In genomic region chr6:41422156-41422555, GRCh38 we compare ENCODE assay signal across 17 cellular contexts.
"Had no signal": no experiment of that assay in that cellular context is flagged by ENCODE, and none has a peak within 500 bp of the region (broad histone marks: within the 10 kb centered on the region; RNA-seq: fewer than 3 reads in every experiment).

No MANE protein-coding gene starts in this region.

- H3K27ac ChIP-seq: coronary artery, esophagus muscularis mucosa, hepatocyte, left ventricle myocardium inferior, thoracic aorta, upper lobe of right lung had no signal

- DNase-seq: activated CD4-positive, alpha-beta T cell treated with anti-CD3 and anti-CD28 coated beads, Interleukin-2, amount 50 U/mL, for 4 hours; activated CD4-positive, CD25-positive, alpha-beta regulatory T cell treated with anti-CD3 and anti-CD28 coated beads, Interleukin-2, amount 50 U/mL, for 72 hours; activated naive CD4-positive, alpha-beta T cell; activated naive CD8-positive, alpha-beta T cell treated with anti-CD3 and anti-CD28 coated beads, Interleukin-2, amount 10 ng/mL, durations not matched to agents 7 days and 5 days; activated T-cell treated with anti-CD3 and anti-CD28 coated beads for 4 hours; kidney; left ventricle myocardium inferior; natural killer cell; nucleus accumbens; retina; stimulated activated CD4-positive, alpha-beta T cell treated with anti-CD3 and anti-CD28 coated beads, Interleukin-12 subunit alpha, Interleukin-12 subunit beta, amount 100 ng/mL, for 4 hours; stimulated activated CD4-positive, alpha-beta T cell treated with anti-CD3 and anti-CD28 coated beads, Interleukin-2, amount 100 ng/mL, for 24 hours; upper lobe of right lung had no signal

- ATAC-seq: natural killer cell, upper lobe of right lung had no signal
